Comparison of ENCODE assay signal across 11 cellular contexts in genomic region chr4:83219344-83219990, GRCh38.
DNase-seq lines count a peak whose midpoint lies in the region; ATAC-seq and TF ChIP-seq lines count a peak whose summit lies in the region.
"Had no signal": no experiment of that assay in that cellular context is flagged by ENCODE, and none has a peak within 500 bp of the region (broad histone marks: within the 10 kb centered on the region; RNA-seq: fewer than 3 reads in every experiment).

No MANE protein-coding gene starts in this region.

- no peaks in the 10 kb centered on the region for H4K20me1 ChIP-seq in DND-41 (ENCODE audit: insufficient read depth, low read length)

- peak overlapping the region; percentile 59 for H2AFZ ChIP-seq in DND-41 (ENCODE audit: low read depth, low read length)

- no peak overlapping the region for H3K27ac ChIP-seq in DND-41 (ENCODE audit: low read length)
- H3K27ac ChIP-seq: cardiac muscle cell, thoracic aorta had no signal

- H3K9me3 Mint-ChIP-seq in glutamatergic neuron (ENCODE audit: unreplicated experiment), result peaks cover 4% of the 10 kb centered on the region

- H3K36me3 ChIP-seq in DND-41 (ENCODE audit: insufficient read depth, low read length), result no peaks in the 10 kb centered on the region
- H3K36me3 ChIP-seq: cardiac muscle cell, thoracic aorta had no signal

- ATAC-seq in DND-41 (ENCODE audit: insufficient read depth, low read depth) (no peak), HG03196 (IDR thresholded peaks at IDR 0.05; ENCODE audit: unreplicated experiment) (no peak)
- ATAC-seq: HCT116 had no signal

- H3K4me1 ChIP-seq in DND-41 (ENCODE audit: insufficient read depth, low read length), result peaks cover 39% of the 10 kb centered on the region

- peak overlapping the region; percentile 82 for H3K27ac Mint-ChIP-seq in glutamatergic neuron (ENCODE audit: unreplicated experiment)

- H3K4me1 Mint-ChIP-seq in glutamatergic neuron (ENCODE audit: low read depth, unreplicated experiment), result peaks cover 12% of the 10 kb centered on the region

- no peaks in the 10 kb centered on the region for H3K36me3 Mint-ChIP-seq in glutamatergic neuron (ENCODE audit: unreplicated experiment)

- H3K9ac ChIP-seq in DND-41 (ENCODE audit: low read depth, low read length), result no peak overlapping the region

- H3K4me3 ChIP-seq in DND-41 (ENCODE audit: low read depth in 1 of 2, low read length in 2 of 2), result no peak overlapping the region
- H3K4me3 ChIP-seq: cardiac muscle cell, thoracic aorta had no signal

- no peak overlapping the region for H3K4me2 ChIP-seq in DND-41 (ENCODE audit: insufficient read depth, low read length)

- no peaks in the 10 kb centered on the region for H3K79me2 ChIP-seq in DND-41 (ENCODE audit: insufficient read depth, low read length)

- no peaks in the 10 kb centered on the region for H3K27me3 ChIP-seq in DND-41 (ENCODE audit: insufficient read depth, low read length, poor library complexity)
- H3K27me3 ChIP-seq: cardiac muscle cell had no signal

- TF ChIP-seq CTCF in DND-41 (IDR thresholded peaks at IDR 0.05; ENCODE audit: borderline replicate concordance, extremely low read depth, low read length, poor library complexity, severe bottlenecking) (no peak), glutamatergic neuron (IDR thresholded peaks at IDR 0.05; ENCODE audit: partially characterized antibody, unreplicated experiment) (no peak)

- H3K4me3 Mint-ChIP-seq in glutamatergic neuron (ENCODE audit: unreplicated experiment), result peak overlapping the region; percentile 67

- H3K27me3 Mint-ChIP-seq in glutamatergic neuron (ENCODE audit: unreplicated experiment), result peaks cover 3% of the 10 kb centered on the region

- DNase-seq in DND-41 (no peak), NCI-H1105 treated with DMSO at 0.1 percent for 48 hours (lab: John Stamatoyannopoulos, UW) (peak; percentile 88), activated T-cell treated with anti-CD3 and anti-CD28 coated beads for 24 hours (ENCODE audit: low read depth) (peak; percentile 57), glutamatergic neuron (no peak), NCI-H526 (lab: John Stamatoyannopoulos, UW) (no peak), activated gamma-delta T cell (lab: John Stamatoyannopoulos, UW) (no peak)
- DNase-seq in stimulated activated CD8-positive, alpha-beta memory T cell treated with anti-CD3 and anti-CD28 coated beads, Interleukin-2, amount 100 ng/mL, for 48 hours (ENCODE audit: low read depth in 2 of 2), result peak; percentile 37 to 60

- no peaks in the 10 kb centered on the region for H3K9me3 ChIP-seq in DND-41 (ENCODE audit: insufficient read depth, low read length, severe bottlenecking)
- H3K9me3 ChIP-seq: thoracic aorta had no signal

Comparison
In these comparisons a context has a peak if more than half of its experiments do, and no peak if none do; other contexts are left out.
1. DNase-seq: peak in NCI-H1105 treated with DMSO at 0.1 percent for 48 hours (single experiment), activated T-cell treated with anti-CD3 and anti-CD28 coated beads for 24 hours (single experiment) and stimulated activated CD8-positive, alpha-beta memory T cell treated with anti-CD3 and anti-CD28 coated beads, Interleukin-2, amount 100 ng/mL, for 48 hours (2 of 2); none in DND-41 (single experiment), glutamatergic neuron (single experiment), NCI-H526 (0 of 2) and activated gamma-delta T cell (single experiment).